12 cellular contexts compared by ENCODE assay signal in genomic region chr18:34772887-34773286, GRCh38.
DNase-seq lines count a peak whose midpoint lies in the region; ATAC-seq, FAIRE-seq and TF ChIP-seq lines count a peak whose summit lies in the region.
"Had no signal": no experiment of that assay in that cellular context is flagged by ENCODE, and none has a peak within 500 bp of the region (broad histone marks: within the 10 kb centered on the region; RNA-seq: fewer than 3 reads in every experiment).

No MANE protein-coding gene starts in this region.

- H3K27me3 ChIP-seq in GM12878 (replicated peaks in 1 of 2; ENCODE audit: control insufficient read depth in 2 of 2, insufficient read depth in 2 of 2, low read length in 1 of 2): peaks cover 0 to 2% of the 10 kb centered on the region in 2 experiments; a peak in 1 of 4 replicates
- H3K27me3 ChIP-seq in left ventricle myocardium inferior (ENCODE audit: low read depth): no peaks in the 10 kb centered on the region
- H3K27me3 ChIP-seq in testis: no peaks in the 10 kb centered on the region
- H3K27me3 ChIP-seq: hepatocyte had no signal

- ATAC-seq in GM12878 (peak; percentile 43; the same call in 2 of the 3 replicates), left colon (no peak)

- H3K4me3 ChIP-seq in GM12878: no peak overlapping the region
- no peak overlapping the region for H3K4me3 ChIP-seq in left ventricle myocardium inferior
- H3K4me3 ChIP-seq in testis: no peak overlapping the region
- H3K4me3 ChIP-seq: hepatocyte had no signal

- WGBS in GM12878 (ENCODE audit: insufficient coverage, insufficient replicate concordance, low lambda C conversion rate, missing lambda C conversion rate): 3% methylated on average over 2 of the region's 2 CpGs
- WGBS in testis, 2 donors: 47 to 64% methylated on average over 2 of the region's 2 CpGs

- intact Hi-C loops in GM12878 (cut with micrococcal nuclease; ENCODE audit: unreplicated experiment) (no loop called here), left ventricle myocardium inferior (cut with micrococcal nuclease) (no loop called here), left colon (cut with DNase I, micrococcal nuclease) (no loop called here), testis (cut with DNase I; ENCODE audit: low total_unique reads) (no loop called here)

- in situ Hi-C loops in GM12878 (cut with MboI): no loop called here

- DNase-seq in M059J (ENCODE audit: low read depth): peak; percentile 18
- DNase-seq in GM12878 (ENCODE audit: low read depth, low spot score): no peak
- no peak for DNase-seq in left ventricle myocardium inferior
- DNase-seq in smooth muscle cell of the brain vasculature (ENCODE audit: low read depth, low spot score): peak; percentile 4
- no peak for DNase-seq in NCI-H526 treated with DMSO at 0.1 percent for 48 hours (lab: John Stamatoyannopoulos, UW)
- DNase-seq in left colon: no peak
- DNase-seq in foreskin melanocyte: no peak
- no peak for DNase-seq in testis
- DNase-seq: activated CD4-positive, alpha-beta T cell treated with anti-CD3 and anti-CD28 coated beads for 48 hours; NCI-H748 treated with DMSO at 0.1 percent for 48 hours; stimulated activated CD8-positive, alpha-beta memory T cell treated with anti-CD3 and anti-CD28 coated beads, Interleukin-4, amount 100 ng/mL, for 48 hours had no signal

- TF ChIP-seq EP300 in GM12878 (IDR thresholded peaks at IDR 0.05; ENCODE audit: borderline replicate concordance in 1 of 2, control insufficient read depth in 1 of 2, low read depth in 2 of 2, low read length in 2 of 2): no peak

- H3K9ac ChIP-seq in GM12878 (ENCODE audit: control insufficient read depth, insufficient read depth, low read length): no peak overlapping the region

- TF ChIP-seq CTCF in GM12878 (IDR thresholded peaks at IDR 0.05 in 2 of 3, conservative IDR thresholded peaks at IDR 0.05 in 1 of 3; ENCODE audit: control insufficient read depth in 2 of 3, extremely low read depth in 1 of 3, insufficient read depth in 1 of 3, low read depth in 3 of 3, low read length in 3 of 3) (no peak), left ventricle myocardium inferior (IDR thresholded peaks at IDR 0.05; ENCODE audit: borderline replicate concordance) (no peak), testis (IDR thresholded peaks at IDR 0.05) (no peak)

- CTCF ChIA-PET in GM12878 (lab: Yijun Ruan, JAX): interaction anchor here (1.1 to 4.0 kb wide), 4 partner anchors 9 to 112 kb away, joined by 3 to 16 read pairs (median 4); no protein-coding TSS in a partner anchor

- H2AFZ ChIP-seq in GM12878 (ENCODE audit: control insufficient read depth, low read depth, low read length): no peak overlapping the region
- H2AFZ ChIP-seq: hepatocyte had no signal

- TF ChIP-seq RAD21 in GM12878 (IDR thresholded peaks at IDR 0.05; ENCODE audit: insufficient read depth, low read depth, low read length): no peak

- no peaks in the 10 kb centered on the region for H3K79me2 ChIP-seq in GM12878 (ENCODE audit: control insufficient read depth, insufficient read depth, low read length)
- H3K79me2 ChIP-seq: hepatocyte had no signal

- H3K27ac ChIP-seq in GM12878 (ENCODE audit: control insufficient read depth, insufficient read depth): no peak overlapping the region
- peak overlapping the region; percentile 63 for H3K27ac ChIP-seq in left ventricle myocardium inferior (replicated peaks)
- H3K27ac ChIP-seq in testis: no peak overlapping the region
- H3K27ac ChIP-seq: hepatocyte had no signal

- H3K4me1 ChIP-seq in GM12878 (ENCODE audit: control insufficient read depth, insufficient read depth, low read length) (no peaks in the 10 kb centered on the region), left ventricle myocardium inferior (peaks cover 32% of the 10 kb centered on the region), testis (no peaks in the 10 kb centered on the region)

- TF ChIP-seq POLR2A in GM12878 (IDR thresholded peaks at IDR 0.05; ENCODE audit: low read depth, low read length) (no peak), testis (IDR thresholded peaks at IDR 0.05) (no peak)

- no TSS peak for BruUV-seq in GM12878 (replicated peaks; lab: Mats Ljungman, UMichigan)

- H3K9me3 ChIP-seq in GM12878 (replicated peaks; ENCODE audit: control insufficient read depth, insufficient read depth, low read length) (no peaks in the 10 kb centered on the region), left ventricle myocardium inferior (replicated peaks) (no peaks in the 10 kb centered on the region), testis (no peaks in the 10 kb centered on the region)

- SMC1A ChIA-PET in GM12878 (lab: Charles Lee; ENCODE audit: uncharacterized antibody, unreplicated experiment): interaction anchor here (0.7 to 1.9 kb wide), 7 partner anchors 11 to 420 kb away, joined by 3 to 6 read pairs (median 3); no protein-coding TSS in a partner anchor

- no peak for FAIRE-seq in GM12878 (lab: Jason Lieb, UNC)

- H3K36me3 ChIP-seq in GM12878 (ENCODE audit: control insufficient read depth in 2 of 2, insufficient read depth in 2 of 2, low read length in 1 of 2): no peaks in the 10 kb centered on the region
- peaks cover 6% of the 10 kb centered on the region for H3K36me3 ChIP-seq in left ventricle myocardium inferior
- no peaks in the 10 kb centered on the region for H3K36me3 ChIP-seq in testis (ENCODE audit: low read depth, missing control alignments)

- no peak overlapping the region for H3K4me2 ChIP-seq in GM12878 (ENCODE audit: control insufficient read depth, insufficient read depth)
- H3K4me2 ChIP-seq: hepatocyte had no signal

- H4K20me1 ChIP-seq in GM12878 (ENCODE audit: control insufficient read depth, insufficient read depth): no peaks in the 10 kb centered on the region

- RAD21 ChIA-PET in GM12878 (lab: Charles Lee; ENCODE audit: unreplicated experiment): interaction anchor here (1.3 to 1.6 kb wide), 2 partner anchors 9 to 43 kb away, joined by 3 to 7 read pairs; no protein-coding TSS in a partner anchor

- POLR2A ChIA-PET in GM12878 (lab: Charles Lee): interaction anchor here (0.6 kb wide), 1 partner anchor 442 kb away, joined by 3 read pairs; no protein-coding TSS in a partner anchor

TF ChIP-seq in GM12878, 131 proteins besides CTCF, POLR2A, EP300 and RAD21 (continues in another document):
- no peak for TF ChIP-seq RCOR1 (conservative IDR thresholded peaks at IDR 0.05; ENCODE audit: low read depth, low read length)
- no peak for TF ChIP-seq ZBTB11 (CRISPR knock-in tag; IDR thresholded peaks at IDR 0.05)
- TF ChIP-seq HDGF (IDR thresholded peaks at IDR 0.05): no peak
- TF ChIP-seq MLLT1 (IDR thresholded peaks at IDR 0.05): no peak
- no peak for TF ChIP-seq BCL11A (IDR thresholded peaks at IDR 0.05; ENCODE audit: low read depth, low read length)
- TF ChIP-seq YBX1 (IDR thresholded peaks at IDR 0.05): no peak
- no peak for TF ChIP-seq SREBF1 (IDR thresholded peaks at IDR 0.05; ENCODE audit: low read length)

Comparison
In these comparisons a context has a peak if more than half of its experiments do, and no peak if none do; other contexts are left out.
1. DNase-seq: peak in M059J (single experiment) and smooth muscle cell of the brain vasculature (single experiment); none in GM12878 (single experiment), left ventricle myocardium inferior (single experiment), NCI-H526 treated with DMSO at 0.1 percent for 48 hours (single experiment), left colon (0 of 2), foreskin melanocyte (single experiment) and testis (single experiment).